ENCODE assay signal across 8 cellular contexts in the genomic region with DNA sequence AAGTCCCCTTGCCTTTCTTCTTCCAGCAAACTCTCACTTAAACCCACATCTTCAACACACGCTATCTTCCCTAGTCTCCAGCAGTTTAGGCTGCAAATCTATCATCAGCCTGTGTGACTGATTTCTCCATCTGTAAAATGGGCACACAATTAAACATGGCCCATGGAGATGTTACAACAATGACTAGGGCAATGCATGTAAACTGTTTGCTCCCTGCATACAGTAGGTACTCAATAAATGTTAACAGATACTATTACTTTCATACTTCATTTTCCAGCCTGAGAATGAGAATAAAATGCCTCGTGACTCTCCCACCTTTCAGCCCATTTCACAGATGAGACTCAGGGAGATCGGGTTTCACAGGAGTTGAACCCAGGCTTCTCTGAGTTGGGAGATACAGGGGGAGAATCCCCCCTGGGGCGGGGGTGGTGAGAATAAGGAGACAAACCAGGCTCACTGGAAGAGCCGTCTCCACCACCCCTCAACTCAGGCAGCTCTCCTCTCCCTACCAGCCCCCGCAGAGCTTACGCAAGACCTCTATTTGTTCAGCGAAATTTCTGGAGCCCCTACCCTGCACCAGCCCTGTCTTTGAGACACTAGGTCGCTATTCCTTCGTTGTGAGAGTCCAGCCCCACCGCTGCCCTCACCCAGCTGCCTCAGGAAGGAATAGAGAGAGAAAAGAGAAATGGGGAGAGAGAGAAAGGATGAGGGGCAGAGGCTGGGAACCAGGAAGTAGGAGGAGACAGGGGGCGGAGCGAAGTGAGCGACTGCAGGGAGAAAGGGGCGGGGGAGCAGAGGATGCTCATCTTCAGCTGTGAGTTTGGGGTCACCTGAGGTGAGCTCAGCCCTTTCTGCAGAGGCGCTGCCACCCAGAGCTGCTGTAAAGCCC. TPM values are rescaled to one million over a fixed set of nuclear protein-coding genes. Genes with fewer than 3 reads are reported as not detected.
A peak's percentile ranks its signal among the peaks of the same experiment; 100 is the strongest.
DNase-seq lines count a peak whose midpoint lies in the region; ATAC-seq and TF ChIP-seq lines count a peak whose summit lies in the region.

No MANE protein-coding gene starts in this region.

- peaks cover 32% of the 10 kb centered on the region for H3K4me1 ChIP-seq in body of pancreas
- peaks cover 35% of the 10 kb centered on the region for H3K4me1 ChIP-seq in lower lobe of right lung

- H3K36me3 ChIP-seq in body of pancreas (replicated peaks in 1 of 2; ENCODE audit: insufficient read depth in 1 of 2, low read depth in 2 of 2) (no peaks in the 10 kb centered on the region), lower lobe of right lung (no peaks in the 10 kb centered on the region)

- TF ChIP-seq CTCF in body of pancreas (IDR thresholded peaks at IDR 0.05) (no peak), lower lobe of right lung (IDR thresholded peaks at IDR 0.05) (no peak)

- H3K27me3 ChIP-seq in body of pancreas (no peaks in the 10 kb centered on the region), lower lobe of right lung (ENCODE audit: low read depth) (no peaks in the 10 kb centered on the region)

- H3K9me3 ChIP-seq in body of pancreas = no peaks in the 10 kb centered on the region
- H3K9me3 ChIP-seq in lower lobe of right lung = no peaks in the 10 kb centered on the region

- no peak for TF ChIP-seq POLR2A in body of pancreas (IDR thresholded peaks at IDR 0.05)

- H3K27ac ChIP-seq in body of pancreas (peak overlapping the region in 3 of 4 donors; percentile 75 to 80 (median 77)), lower lobe of right lung (peak overlapping the region; percentile 78)

- 64 to 77% methylated on average over 16 of the region's 16 CpGs for WGBS in body of pancreas, 2 donors

- DNase-seq in NCI-H146 (lab: John Stamatoyannopoulos, UW) = peak; percentile 30
- DNase-seq in NCI-H146 treated with DMSO at 0.1 percent for 48 hours (lab: John Stamatoyannopoulos, UW; ENCODE audit: unreplicated experiment) = no peak
- peak; percentile 41 for DNase-seq in T-helper 9 cell
- DNase-seq in body of pancreas = peak; percentile 29 to 51 (median 36)
- peak; percentile 69 for DNase-seq in lower lobe of right lung
- peak; percentile 82 for DNase-seq in stimulated activated CD8-positive, alpha-beta memory T cell treated with anti-CD3 and anti-CD28 coated beads, Interleukin-4, amount 100 ng/mL, for 48 hours
- DNase-seq in HT-29 (ENCODE audit: low spot score) = no peak
- DNase-seq in COR-L47 (lab: John Stamatoyannopoulos, UW) = no peak

- intact Hi-C loops in body of pancreas (cut with DNase I) (no loop called here), lower lobe of right lung (cut with DNase I) (no loop called here)

- ATAC-seq in body of pancreas (no peak), lower lobe of right lung (peak; percentile 23 to 39)

- no peak overlapping the region for H3K4me3 ChIP-seq in body of pancreas
- peak overlapping the region; percentile 28 for H3K4me3 ChIP-seq in lower lobe of right lung

RNA-seq across cellular contexts. Expression of gene KLHL35, which starts 42.1 kb away (rescaled TPM):
- total RNA-seq in body of pancreas (1 to 10 TPM; 4.4 to 4.6 TPM), lower lobe of right lung (2.6 TPM)
- 20.5 and 23.5 TPM in 2 replicates for total RNA-seq in HT-29 (2014; rRNA removed; shearing (Covaris generic))

RNA-seq across cellular contexts. Expression of gene GDPD5, which starts 50.6 kb away (rescaled TPM):
- total RNA-seq in body of pancreas (10 to 100 TPM; 29.6 to 73.2 TPM), lower lobe of right lung (15.8 TPM)
- total RNA-seq in HT-29 (2014; rRNA removed; shearing (Covaris generic)) = 2.8 and 4.0 TPM in 2 replicates

Comparison
In these comparisons a context has a peak if more than half of its experiments do, and no peak if none do; other contexts are left out.
1. DNase-seq: peak in NCI-H146 (single experiment), T-helper 9 cell (single experiment), body of pancreas (4 of 4), lower lobe of right lung (single experiment) and stimulated activated CD8-positive, alpha-beta memory T cell treated with anti-CD3 and anti-CD28 coated beads, Interleukin-4, amount 100 ng/mL, for 48 hours (single experiment); none in NCI-H146 treated with DMSO at 0.1 percent for 48 hours (single experiment), HT-29 (single experiment) and COR-L47 (single experiment).